In genomic region chr2:96867756-96868554, GRCh38 we compare ENCODE assay signal across 8 cellular contexts. TPM values are rescaled to one million over a fixed set of nuclear protein-coding genes. Genes with fewer than 3 reads are reported as not detected.
DNase-seq lines count a peak whose midpoint lies in the region; ATAC-seq and TF ChIP-seq lines count a peak whose summit lies in the region.

No MANE protein-coding gene starts in this region.

- H3K27me3 ChIP-seq in HUES48 (ENCODE audit: control insufficient read depth, insufficient read depth, low read length) (peaks cover 10% of the 10 kb centered on the region), ascending aorta (no peaks in the 10 kb centered on the region), layer of hippocampus (ENCODE audit: control insufficient read depth, insufficient read depth, low read length) (no peaks in the 10 kb centered on the region), subcutaneous abdominal adipose tissue (ENCODE audit: control insufficient read depth in 5 of 5, insufficient read depth in 4 of 5, low read length in 5 of 5) (no peaks in the 10 kb centered on the region)

- H3K36me3 ChIP-seq in HUES48 (ENCODE audit: control insufficient read depth, insufficient read depth, low read length) (peaks cover 46% of the 10 kb centered on the region), ascending aorta (peaks cover 45% of the 10 kb centered on the region in 2 donors), subcutaneous abdominal adipose tissue (ENCODE audit: control insufficient read depth in 5 of 5, insufficient read depth in 5 of 5, low read length in 5 of 5) (peaks cover 0 to 40% (median 35%) of the 10 kb centered on the region in 5 donors)

- intact Hi-C loops in ascending aorta (cut with DNase I): loop anchor here (5.0 to 10.0 kb wide), 2 partner anchors 227 to 244 kb away; partner anchors contain the start of genes ANKRD36 and FAHD2B

- in situ Hi-C loops in GM13977 (cut with MboI; ENCODE audit: low pct_unique_long_range_greater_than_20kb, low sequenced_read_pairs, unreplicated experiment): no loop called here
- in situ Hi-C loops in KBM-7 (cut with MboI; ENCODE audit: low pct_unique_long_range_greater_than_20kb, low sequenced_read_pairs): no loop called here

- no peak for ATAC-seq in HG02973 (IDR thresholded peaks at IDR 0.05; ENCODE audit: unreplicated experiment)
- no peak for ATAC-seq in HG02970 (IDR thresholded peaks at IDR 0.05; ENCODE audit: low FRiP score, unreplicated experiment)

- TF ChIP-seq CTCF in GM13977 (IDR thresholded peaks at IDR 0.05; ENCODE audit: extremely low read depth, insufficient read depth, missing control alignments) (no peak), ascending aorta (IDR thresholded peaks at IDR 0.05) (peak in 1 of 3 experiments; percentile 8)

- peak overlapping the region; percentile 93 for H3K9ac ChIP-seq in HUES48 (ENCODE audit: low read depth, low read length)
- peak overlapping the region; percentile 52 to 84 (median 77) for H3K9ac ChIP-seq in subcutaneous abdominal adipose tissue (ENCODE audit: low read length in 5 of 5)

- H3K27ac ChIP-seq in HUES48 (ENCODE audit: low read depth, low read length) (peak overlapping the region; percentile 96), ascending aorta (peak overlapping the region; percentile 96 to 99), layer of hippocampus (ENCODE audit: low read depth, low read length) (peak overlapping the region; percentile 97), subcutaneous abdominal adipose tissue (ENCODE audit: low read depth, low read length) (peak overlapping the region; percentile 77)

- DNase-seq in GM13977 (ENCODE audit: low spot score): peak; percentile 32
- DNase-seq in ascending aorta (ENCODE audit: low spot score in 2 of 2): no peak
- no peak for DNase-seq in KBM-7

- H3K4me1 ChIP-seq in HUES48 (ENCODE audit: control insufficient read depth, insufficient read depth, low read length): peaks cover 19% of the 10 kb centered on the region
- peaks cover 16 to 31% of the 10 kb centered on the region in 2 donors for H3K4me1 ChIP-seq in ascending aorta
- H3K4me1 ChIP-seq in subcutaneous abdominal adipose tissue (ENCODE audit: control insufficient read depth in 5 of 5, insufficient read depth in 5 of 5, low read length in 5 of 5): peaks cover 7 to 55% (median 38%) of the 10 kb centered on the region in 5 donors

- H3K4me3 ChIP-seq in HUES48 (ENCODE audit: low read depth, low read length) (peak overlapping the region; percentile 91), ascending aorta (peak overlapping the region; percentile 88 to 98), subcutaneous abdominal adipose tissue (ENCODE audit: low read depth in 1 of 5, low read length in 5 of 5) (peak overlapping the region; percentile 62 to 80 (median 72))

- H3K9me3 ChIP-seq in HUES48 (ENCODE audit: control insufficient read depth, insufficient read depth, low read length) (no peaks in the 10 kb centered on the region), ascending aorta (no peaks in the 10 kb centered on the region), subcutaneous abdominal adipose tissue (ENCODE audit: control insufficient read depth in 5 of 5, low read length in 5 of 5) (no peaks in the 10 kb centered on the region)

RNA-seq across cellular contexts. Expression of gene SEMA4C, which starts 1.9 kb away (rescaled TPM):
- total RNA-seq in ascending aorta: 56.9 TPM

RNA-seq across cellular contexts. Expression of gene ANKRD39, which starts 10.1 kb away (rescaled TPM):
- total RNA-seq in ascending aorta: 2.3 TPM

RNA-seq across cellular contexts. Expression of gene ANKRD23, which starts 24.1 kb away (rescaled TPM):
- 4.0 TPM for total RNA-seq in ascending aorta

RNA-seq across cellular contexts. Expression of gene CNNM3, which starts 51.9 kb away (rescaled TPM):
- total RNA-seq in ascending aorta: 24.5 TPM
